ENCODE assay signal across 8 cellular contexts in genomic region chr13:27450921-27451461, GRCh38. TPM values are rescaled to one million over a fixed set of nuclear protein-coding genes. Genes with fewer than 3 reads are reported as not detected.
DNase-seq lines count a peak whose midpoint lies in the region; ATAC-seq and TF ChIP-seq lines count a peak whose summit lies in the region.

No MANE protein-coding gene starts in this region.

- peak overlapping the region; percentile 87 for H3K4me2 ChIP-seq in HCT116 (ENCODE audit: low read length)

- H3K4me3 ChIP-seq in HCT116 (replicated peaks in 1 of 2; ENCODE audit: low read depth in 1 of 2, low read length in 2 of 2) (peak overlapping the region; percentile 61 to 68), SJCRH30 (peak overlapping the region; percentile 70), breast epithelium (peak overlapping the region; percentile 87 to 96 (median 90)), sigmoid colon (peak overlapping the region; percentile 68 to 98 (median 90))

- intact Hi-C loops in HCT116 (cut with micrococcal nuclease) (loop anchor here (1.0 to 5.0 kb wide), 2 partner anchors 25 to 171 kb away; partner anchors contain the start of genes LNX2 and POLR1D), breast epithelium (cut with DNase I; ENCODE audit: low total_unique reads) (no loop called here), sigmoid colon (cut with DNase I) (loop anchor here (1.0 to 5.0 kb wide), 5 partner anchors 26 to 469 kb away; partner anchors contain the start of genes LNX2, POLR1D and RPL21)

- TSS peak; percentile 86 for BruUV-seq in HCT116 (replicated peaks; lab: Mats Ljungman, UMichigan)

- H3K27me3 ChIP-seq in HCT116 (ENCODE audit: insufficient read depth, low read length) (no peaks in the 10 kb centered on the region), SJCRH30 (no peaks in the 10 kb centered on the region), breast epithelium (no peaks in the 10 kb centered on the region), sigmoid colon (no peaks in the 10 kb centered on the region)

- peak; percentile 3; the same call in 1 of the 2 replicates for TF ChIP-seq RAD21 in HCT116 (IDR thresholded peaks at IDR 0.05; ENCODE audit: low read depth)

- TF ChIP-seq EP300 in sigmoid colon (IDR thresholded peaks at IDR 0.05), result peak in 1 of 4 donors; percentile 40

- CTCF ChIA-PET in HCT116 (lab: Charles Lee), result interaction anchor here (1.1 to 2.1 kb wide), 3 partner anchors 25 to 375 kb away, joined by 3 to 8 read pairs (median 3); no protein-coding TSS in a partner anchor

- H3K9me3 ChIP-seq in HCT116 (ENCODE audit: control insufficient read depth in 1 of 2, insufficient read depth in 1 of 2, low read depth in 1 of 2, low read length in 2 of 2), result no peaks in the 10 kb centered on the region
- no peaks in the 10 kb centered on the region for H3K9me3 ChIP-seq in SJCRH30 (replicated peaks)
- no peaks in the 10 kb centered on the region for H3K9me3 ChIP-seq in breast epithelium
- no peaks in the 10 kb centered on the region for H3K9me3 ChIP-seq in sigmoid colon

- TF ChIP-seq CTCF in HCT116 (IDR thresholded peaks at IDR 0.05 in 2 of 3, conservative IDR thresholded peaks at IDR 0.05 in 1 of 3; ENCODE audit: borderline replicate concordance in 1 of 3, insufficient read depth in 1 of 3, low read depth in 2 of 3, low read length in 2 of 3), result no peak
- no peak for TF ChIP-seq CTCF in breast epithelium (IDR thresholded peaks at IDR 0.05)
- no peak for TF ChIP-seq CTCF in sigmoid colon (IDR thresholded peaks at IDR 0.05)

- H3K36me3 ChIP-seq in HCT116 (ENCODE audit: control insufficient read depth in 1 of 2, insufficient read depth in 2 of 2, low read length in 2 of 2) (no peaks in the 10 kb centered on the region), SJCRH30 (no peaks in the 10 kb centered on the region), breast epithelium (no peaks in the 10 kb centered on the region), sigmoid colon (no peaks in the 10 kb centered on the region)

- H3K9me2 ChIP-seq in HCT116 (ENCODE audit: insufficient read depth), result no peaks in the 10 kb centered on the region

- peaks cover 14 to 26% of the 10 kb centered on the region in 2 experiments for H3K4me1 ChIP-seq in HCT116 (ENCODE audit: control insufficient read depth in 1 of 2, insufficient read depth in 2 of 2, low read length in 2 of 2)
- H3K4me1 ChIP-seq in SJCRH30, result no peaks in the 10 kb centered on the region
- peaks cover 0 to 8% of the 10 kb centered on the region in 2 donors for H3K4me1 ChIP-seq in breast epithelium
- H3K4me1 ChIP-seq in sigmoid colon, result peaks cover 0 to 53% (median 32%) of the 10 kb centered on the region in 4 donors

- in situ Hi-C loops in ACHN (cut with HindIII; ENCODE audit: low pct_ligation_motif_present, low pct_unique_long_range_greater_than_20kb, low sequenced_read_pairs), result no loop called here

- H4K20me1 ChIP-seq in HCT116 (ENCODE audit: insufficient read depth), result no peaks in the 10 kb centered on the region

- RAD21 ChIA-PET in HCT116 (lab: Charles Lee; ENCODE audit: low non-redundant PET in 1 of 2, low total read pairs in 2 of 2, uncharacterized antibody in 2 of 2, unreplicated experiment in 2 of 2), result interaction anchor here in 1 of 2 experiments (0.6 kb wide), 1 partner anchor 505 kb away, joined by 3 read pairs; no protein-coding TSS in a partner anchor

- DNase-seq in ACHN (peak; percentile 88), HCT116 (ENCODE audit: low read depth, low spot score) (peak; percentile 55), SJCRH30 (peak in 1 of 2 experiments; percentile 29), breast epithelium (ENCODE audit: low spot score in 2 of 2) (peak; percentile 27 to 58), iPS-NIHi11 (ENCODE audit: low spot score) (peak; percentile 46), sigmoid colon (peak; percentile 73), NCI-H1694 treated with DMSO at 0.1 percent for 48 hours (lab: John Stamatoyannopoulos, UW) (no peak), NCI-H187 treated with DMSO at 0.1 percent for 48 hours (lab: John Stamatoyannopoulos, UW) (no peak)

- no peak for TF ChIP-seq POLR2A in HCT116 (IDR thresholded peaks at IDR 0.05; ENCODE audit: borderline replicate concordance, extremely low read depth, insufficient read depth, insufficient read length)
- no peak for TF ChIP-seq POLR2A in breast epithelium (IDR thresholded peaks at IDR 0.05)
- TF ChIP-seq POLR2A in sigmoid colon (IDR thresholded peaks at IDR 0.05), result no peak

- H3K9ac ChIP-seq in HCT116 (ENCODE audit: low read length), result peak overlapping the region; percentile 76

- peaks cover 26% of the 10 kb centered on the region for H3K79me2 ChIP-seq in HCT116 (ENCODE audit: insufficient read depth, low read length)

- POLR2A ChIA-PET in HCT116 (lab: Charles Lee), result interaction anchor here (0.8 to 2.8 kb wide), 3 partner anchors 14 to 376 kb away, joined by 3 to 21 read pairs (median 3); no protein-coding TSS in a partner anchor

- H2AFZ ChIP-seq in HCT116 (ENCODE audit: low read depth, low read length, poor library complexity, severe bottlenecking), result peak overlapping the region; percentile 19

- peak overlapping the region; percentile 99 for H3K27ac ChIP-seq in HCT116 (ENCODE audit: low read depth, low read length)
- no peak overlapping the region for H3K27ac ChIP-seq in SJCRH30
- H3K27ac ChIP-seq in breast epithelium, result peak overlapping the region; percentile 96 to 98
- H3K27ac ChIP-seq in sigmoid colon, result peak overlapping the region; percentile 95 to 100 (median 98)

- 1% methylated on average over 34 of the region's 34 CpGs for WGBS in sigmoid colon, 2 donors

- peak; percentile 8; the same call in 1 of the 2 replicates for ATAC-seq in HCT116

TF ChIP-seq in HCT116, 20 proteins besides CTCF, POLR2A, EP300 and RAD21:
- TF ChIP-seq ZFX (IDR thresholded peaks at IDR 0.05), result no peak
- peak; percentile 8; the same call in 1 of the 2 replicates for TF ChIP-seq FOSL1 (IDR thresholded peaks at IDR 0.05; ENCODE audit: low read depth)
- TF ChIP-seq SP1 (IDR thresholded peaks at IDR 0.05; ENCODE audit: low read depth), result peak; percentile 39; the same call in 1 of the 2 replicates
- peak; percentile 33; the same call in 1 of the 2 replicates for TF ChIP-seq JUND (IDR thresholded peaks at IDR 0.05)
- peak; percentile 31; the same call in 1 of the 2 replicates for TF ChIP-seq CEBPB (IDR thresholded peaks at IDR 0.05; ENCODE audit: low read depth)
- TF ChIP-seq POLR2AphosphoS5 (IDR thresholded peaks at IDR 0.05; ENCODE audit: low read depth, low read length), result 0 out of 2 replicates have a peak, but pooled peaks have one; percentile 9
- TF ChIP-seq EGR1 (IDR thresholded peaks at IDR 0.05; ENCODE audit: low read depth), result no peak

RNA-seq across cellular contexts. Expression of gene MTIF3, which starts 0.6 kb away (rescaled TPM):
- total RNA-seq in HCT116 (2021; ENCODE audit: unreplicated experiment) (27.8 TPM), breast epithelium (100 to 1,000 TPM in 1 of 3 donors, 10 to 100 TPM in 2; 67.5 to 146 (median 72.7) TPM), sigmoid colon (100 to 1,000 TPM in 1 of 4 donors, 10 to 100 TPM in 3; 64.3 to 102 (median 74.4) TPM)
- polyA plus RNA-seq in HCT116 (2012), result 21.0 and 31.5 TPM in 2 replicates
- total RNA-seq in SJCRH30 (2014; rRNA removed; shearing (Covaris generic)), result 38.2 and 51.2 TPM in 2 replicates
- polyA plus RNA-seq in sigmoid colon, result 100 to 1,000 TPM in 1 of 3 donors, 10 to 100 TPM in 2; 72.9 to 125 (median 86.5) TPM

RNA-seq across cellular contexts. Expression of gene GTF3A, which starts 26.6 kb away (rescaled TPM):
- total RNA-seq in HCT116 (2021; ENCODE audit: unreplicated experiment) (102 TPM), breast epithelium (100 to 1,000 TPM; 124 to 186 (median 175) TPM), sigmoid colon (100 to 1,000 TPM; 135 to 172 (median 154) TPM)
- polyA plus RNA-seq in HCT116 (2012), result 85.8 and 94.9 TPM in 2 replicates
- 175 and 192 TPM in 2 replicates for total RNA-seq in SJCRH30 (2014; rRNA removed; shearing (Covaris generic))
- 100 to 1,000 TPM in 1 of 3 donors, 10 to 100 TPM in 2; 76.3 to 113 (median 87.1) TPM for polyA plus RNA-seq in sigmoid colon

Comparison
In these comparisons a context has a peak if more than half of its experiments do, and no peak if none do; other contexts are left out.
1. DNase-seq: peak in ACHN (single experiment), HCT116 (single experiment), breast epithelium (2 of 2), iPS-NIHi11 (single experiment) and sigmoid colon (single experiment); none in NCI-H1694 treated with DMSO at 0.1 percent for 48 hours (single experiment) and NCI-H187 treated with DMSO at 0.1 percent for 48 hours (single experiment).
2. Peak in every context shown above with its lines, with median percentiles within 50 percentile points of each other: H3K4me3 ChIP-seq.